Comparison of ENCODE assay signal across 8 cellular contexts in the genomic region with DNA sequence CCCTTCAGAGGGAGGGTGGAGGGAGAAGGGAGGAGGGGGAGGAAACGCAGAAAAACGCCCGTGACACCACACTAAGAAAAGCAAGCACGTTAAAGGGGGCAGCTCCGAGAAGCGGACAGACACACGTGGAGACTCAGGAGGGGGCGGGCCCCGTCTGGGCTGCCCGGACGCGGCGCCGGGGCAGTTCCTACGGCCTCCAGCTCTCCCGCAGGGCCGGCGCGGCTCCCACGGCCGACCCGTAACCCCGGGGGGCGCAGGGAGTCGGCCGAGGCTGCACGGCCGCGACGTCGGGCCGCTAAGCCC. TPM values are rescaled to one million over a fixed set of nuclear protein-coding genes. Genes with fewer than 3 reads are reported as not detected.
DNase-seq lines count a peak whose midpoint lies in the region; ATAC-seq, FAIRE-seq and TF ChIP-seq lines count a peak whose summit lies in the region.

No MANE protein-coding gene starts in this region.

- H3K9me3 ChIP-seq in SK-N-SH (no peaks in the 10 kb centered on the region), left lung (no peaks in the 10 kb centered on the region)

- H3K9ac ChIP-seq in SK-N-SH, result peak overlapping the region; percentile 97

- DNase-seq in SK-N-SH (peak; percentile 62), left lung (peak in 1 of 2 donors; percentile 42), NCI-H345 treated with DMSO at 0.1 percent for 48 hours (lab: John Stamatoyannopoulos, UW; ENCODE audit: unreplicated experiment) (no peak), RCC 7860 (ENCODE audit: low spot score) (no peak)

- CTCF ChIA-PET in SK-N-SH (lab: Yijun Ruan, JAX), result interaction anchor here (0.9 to 4.3 kb wide), 5 partner anchors 14 to 130 kb away, joined by 3 to 26 read pairs (median 3); no protein-coding TSS in a partner anchor

- POLR2A ChIA-PET in SK-N-SH (lab: Yijun Ruan, JAX), result interaction anchor here (0.6 to 1.6 kb wide), 4 partner anchors 13 to 161 kb away, joined by 3 to 10 read pairs (median 4); no protein-coding TSS in a partner anchor

- peaks cover 46% of the 10 kb centered on the region for H3K79me2 ChIP-seq in SK-N-SH (ENCODE audit: insufficient read depth)

- peaks cover 4 to 5% of the 10 kb centered on the region in 2 experiments; a peak in 1 of 4 replicates for H3K4me1 ChIP-seq in SK-N-SH (ENCODE audit: control insufficient read depth in 1 of 2, insufficient read depth in 2 of 2, low read depth in 1 of 2, low read length in 1 of 2)
- peaks cover 5 to 21% of the 10 kb centered on the region in 2 donors for H3K4me1 ChIP-seq in left lung

- ATAC-seq in GM18517 (IDR thresholded peaks at IDR 0.05; ENCODE audit: unreplicated experiment) (peak; percentile 25), HG02884 (IDR thresholded peaks at IDR 0.05; ENCODE audit: unreplicated experiment) (peak; percentile 33), left lung (peak; percentile 46)
- peak; percentile 69 for ATAC-seq in stimulated activated memory B cell treated with anti-CD40 and anti-IgM and Interleukin-4, amounts not matched to agents 10 μg/mL and 1 μg/mL and 100 μg/mL, for 72 hours

- TF ChIP-seq EP300 in SK-N-SH (IDR thresholded peaks at IDR 0.05; ENCODE audit: borderline replicate concordance in 1 of 2, low read depth in 1 of 2, low read length in 1 of 2), result no peak

- peak overlapping the region; percentile 98 to 100 (median 99) for H3K4me3 Mint-ChIP-seq in brain
- H3K4me3 Mint-ChIP-seq in stimulated activated memory B cell treated with anti-CD40 and anti-IgM and Interleukin-4, amounts not matched to agents 10 μg/mL and 1 μg/mL and 100 μg/mL, for 72 hours, result peak overlapping the region; percentile 93

- H3F3A ChIP-seq in SK-N-SH (replicated peaks; ENCODE audit: insufficient read depth), result peaks cover 9% of the 10 kb centered on the region

- peak overlapping the region; percentile 90 for H2AFZ ChIP-seq in SK-N-SH (ENCODE audit: low read depth)

- peaks cover 21% of the 10 kb centered on the region for H3K36me3 Mint-ChIP-seq in brain
- H3K36me3 Mint-ChIP-seq in stimulated activated memory B cell treated with anti-CD40 and anti-IgM and Interleukin-4, amounts not matched to agents 10 μg/mL and 1 μg/mL and 100 μg/mL, for 72 hours, result peaks cover 13% of the 10 kb centered on the region

- H3K4me2 ChIP-seq in SK-N-SH, result peak overlapping the region; percentile 90

- no peak for TF ChIP-seq RAD21 in SK-N-SH (IDR thresholded peaks at IDR 0.05; ENCODE audit: low read length)

- H3K4me3 ChIP-seq in SK-N-SH (ENCODE audit: low read depth in 2 of 2, low read length in 1 of 2) (peak overlapping the region; percentile 79 to 97), left lung (peak overlapping the region; percentile 91 to 100)

- no peaks in the 10 kb centered on the region for H3K9me3 Mint-ChIP-seq in brain
- no peaks in the 10 kb centered on the region for H3K9me3 Mint-ChIP-seq in stimulated activated memory B cell treated with anti-CD40 and anti-IgM and Interleukin-4, amounts not matched to agents 10 μg/mL and 1 μg/mL and 100 μg/mL, for 72 hours

- no peak for TF ChIP-seq CTCF in SK-N-SH (IDR thresholded peaks at IDR 0.05)
- TF ChIP-seq CTCF in brain (conservative IDR thresholded peaks at IDR 0.05), result no peak
- TF ChIP-seq CTCF in left lung (IDR thresholded peaks at IDR 0.05), result no peak

- 3% methylated on average over 9 of the region's 32 CpGs for WGBS in SK-N-SH (ENCODE audit: low lambda C conversion rate)

- H3K27me3 Mint-ChIP-seq in brain, result peaks cover 10% of the 10 kb centered on the region
- no peaks in the 10 kb centered on the region for H3K27me3 Mint-ChIP-seq in stimulated activated memory B cell treated with anti-CD40 and anti-IgM and Interleukin-4, amounts not matched to agents 10 μg/mL and 1 μg/mL and 100 μg/mL, for 72 hours

- intact Hi-C loops in left lung (cut with DNase I), result no loop called here

- H3K27ac ChIP-seq in SK-N-SH (ENCODE audit: low read depth in 2 of 2, low read length in 1 of 2), result peak overlapping the region; percentile 66 to 78; a peak in 3 of 4 replicates
- H3K27ac ChIP-seq in left lung, result peak overlapping the region; percentile 74 to 92

- H3K36me3 ChIP-seq in SK-N-SH (replicated peaks in 1 of 2; ENCODE audit: control insufficient read depth in 1 of 2, insufficient read depth in 2 of 2, low read length in 1 of 2) (peaks cover 10 to 15% of the 10 kb centered on the region in 2 experiments), left lung (peaks cover 0 to 30% of the 10 kb centered on the region in 2 donors)

- no peak for FAIRE-seq in RCC 7860 (lab: Jason Lieb, UNC)

- H3K4me1 Mint-ChIP-seq in brain, result peaks cover 31% of the 10 kb centered on the region
- H3K4me1 Mint-ChIP-seq in stimulated activated memory B cell treated with anti-CD40 and anti-IgM and Interleukin-4, amounts not matched to agents 10 μg/mL and 1 μg/mL and 100 μg/mL, for 72 hours, result peaks cover 45% of the 10 kb centered on the region

- H3K27me3 ChIP-seq in SK-N-SH (ENCODE audit: insufficient read depth) (no peaks in the 10 kb centered on the region), left lung (no peaks in the 10 kb centered on the region)

- peak overlapping the region; percentile 82 to 97 (median 93) for H3K27ac Mint-ChIP-seq in brain
- H3K27ac Mint-ChIP-seq in stimulated activated memory B cell treated with anti-CD40 and anti-IgM and Interleukin-4, amounts not matched to agents 10 μg/mL and 1 μg/mL and 100 μg/mL, for 72 hours, result peak overlapping the region; percentile 99

- H3K9me2 ChIP-seq in SK-N-SH, result no peaks in the 10 kb centered on the region

- H4K20me1 ChIP-seq in SK-N-SH (ENCODE audit: insufficient read depth), result no peaks in the 10 kb centered on the region

TF ChIP-seq in SK-N-SH, 30 proteins besides CTCF, POLR2A, EP300 and RAD21:
- no peak for TF ChIP-seq SIN3A (IDR thresholded peaks at IDR 0.05; ENCODE audit: borderline replicate concordance, low read depth, low read length)
- TF ChIP-seq MXI1 (IDR thresholded peaks at IDR 0.05; ENCODE audit: low read depth, low read length), result peak; percentile 71; the same call in 1 of the 2 replicates

RNA-seq across cellular contexts. Expression of gene KLHDC4, which starts 0.4 kb away (rescaled TPM):
- 39.0 and 51.2 TPM in 2 replicates for polyA plus RNA-seq in SK-N-SH (2012; rRNA removed)
- 19.5 and 23.8 TPM in 2 replicates for polyA plus RNA-seq in SK-N-SH (2012; cell fraction: cytosol; rRNA removed)
- 184 and 240 TPM in 2 replicates for polyA plus RNA-seq in SK-N-SH (2012; cell fraction: nucleus; rRNA removed)
- polyA plus RNA-seq in brain (ENCODE audit: insufficient read depth, low read depth, low replicate concordance), result 18.9 TPM
- total RNA-seq in left lung, result 10 to 100 TPM; 31.3 to 32.8 TPM
